Comparison of ENCODE assay signal across 8 cellular contexts in the genomic region with DNA sequence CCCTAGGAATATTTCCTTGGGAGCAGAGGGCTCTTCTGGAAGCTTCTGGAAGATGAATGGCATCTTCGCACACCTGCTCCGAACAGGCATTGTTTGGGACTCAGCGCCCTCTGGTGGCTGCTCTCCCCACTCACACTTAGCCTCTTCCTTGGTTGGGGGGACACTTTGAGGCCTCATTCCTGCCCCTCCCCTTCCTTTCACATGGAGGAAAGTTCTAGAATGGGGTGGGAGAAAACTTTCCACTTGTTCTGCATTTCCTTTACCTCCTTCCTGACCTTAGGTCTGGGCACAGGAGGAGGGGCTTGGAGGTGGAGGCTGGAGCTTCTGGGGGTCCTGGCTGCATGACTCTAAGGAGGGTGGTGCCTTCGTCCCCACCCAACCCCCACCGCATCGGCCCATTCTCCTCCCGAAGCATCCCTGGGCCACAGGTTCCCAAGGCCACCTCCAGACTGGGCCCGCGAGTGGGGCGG. TPM values are rescaled to one million over a fixed set of nuclear protein-coding genes. Genes with fewer than 3 reads are reported as not detected.
DNase-seq lines count a peak whose midpoint lies in the region; ATAC-seq and TF ChIP-seq lines count a peak whose summit lies in the region.

No MANE protein-coding gene starts in this region.

- H3K27ac ChIP-seq in VCaP (no peak overlapping the region; the same call in 1 of the 2 replicates), coronary artery (no peak overlapping the region)

- DNase-seq in Ammon's horn (ENCODE audit: low spot score) (peak; percentile 64), coronary artery (ENCODE audit: low spot score) (no peak), lung microvascular endothelial cell (ENCODE audit: low read depth in 2 of 2) (peak; percentile 63 to 65)
- DNase-seq in stimulated activated naive B cell treated with anti-CD40 and anti-IgM and Interleukin-4, amounts not matched to agents 10 μg/mL and 1 μg/mL and 100 μg/mL, for 72 hours, result no peak

- peaks cover 39 to 61% of the 10 kb centered on the region in 2 donors for H3K27me3 Mint-ChIP-seq in stimulated activated naive B cell treated with anti-CD40 and anti-IgM and Interleukin-4, amounts not matched to agents 10 μg/mL and 1 μg/mL and 100 μg/mL, for 72 hours

- no peak overlapping the region for H3K27ac Mint-ChIP-seq in stimulated activated naive B cell treated with anti-CD40 and anti-IgM and Interleukin-4, amounts not matched to agents 10 μg/mL and 1 μg/mL and 100 μg/mL, for 72 hours

- TF ChIP-seq CTCF in LNCAP (IDR thresholded peaks at IDR 0.05), result peak; percentile 95
- peak; percentile 88 for TF ChIP-seq CTCF in VCaP (conservative IDR thresholded peaks at IDR 0.05)
- peak; percentile 47 for TF ChIP-seq CTCF in coronary artery (IDR thresholded peaks at IDR 0.05)

- no peak overlapping the region for H3K4me3 Mint-ChIP-seq in stimulated activated naive B cell treated with anti-CD40 and anti-IgM and Interleukin-4, amounts not matched to agents 10 μg/mL and 1 μg/mL and 100 μg/mL, for 72 hours

- no peak overlapping the region for H3K4me3 ChIP-seq in coronary artery

- H3K4me1 Mint-ChIP-seq in stimulated activated naive B cell treated with anti-CD40 and anti-IgM and Interleukin-4, amounts not matched to agents 10 μg/mL and 1 μg/mL and 100 μg/mL, for 72 hours, result peaks cover 0 to 2% of the 10 kb centered on the region in 2 donors

- H3K36me3 Mint-ChIP-seq in stimulated activated naive B cell treated with anti-CD40 and anti-IgM and Interleukin-4, amounts not matched to agents 10 μg/mL and 1 μg/mL and 100 μg/mL, for 72 hours, result no peaks in the 10 kb centered on the region

- no peaks in the 10 kb centered on the region for H3K9me3 Mint-ChIP-seq in stimulated activated naive B cell treated with anti-CD40 and anti-IgM and Interleukin-4, amounts not matched to agents 10 μg/mL and 1 μg/mL and 100 μg/mL, for 72 hours

- ATAC-seq in GM18511 (IDR thresholded peaks at IDR 0.05; ENCODE audit: unreplicated experiment), result peak; percentile 56
- peak; percentile 40 to 64 for ATAC-seq in stimulated activated naive B cell treated with anti-CD40 and anti-IgM and Interleukin-4, amounts not matched to agents 10 μg/mL and 1 μg/mL and 100 μg/mL, for 72 hours (replicated peaks)
- no peak for ATAC-seq in HG03469 (IDR thresholded peaks at IDR 0.05; ENCODE audit: unreplicated experiment)

RNA-seq across cellular contexts. Expression of gene SMIM32, which starts 19.3 kb away (rescaled TPM):
- not detected in 2 replicates for total RNA-seq in lung microvascular endothelial cell

Comparison
In these comparisons a context has a peak if more than half of its experiments do, and no peak if none do; other contexts are left out.
1. DNase-seq: peak in Ammon's horn (single experiment) and lung microvascular endothelial cell (2 of 2); none in coronary artery (single experiment) and stimulated activated naive B cell treated with anti-CD40 and anti-IgM and Interleukin-4, amounts not matched to agents 10 μg/mL and 1 μg/mL and 100 μg/mL, for 72 hours (single experiment).
2. Peak in every context shown above with its lines, with median percentiles within 50 percentile points of each other: CTCF ChIP-seq.